11 cellular contexts compared by ENCODE assay signal in the genomic region with DNA sequence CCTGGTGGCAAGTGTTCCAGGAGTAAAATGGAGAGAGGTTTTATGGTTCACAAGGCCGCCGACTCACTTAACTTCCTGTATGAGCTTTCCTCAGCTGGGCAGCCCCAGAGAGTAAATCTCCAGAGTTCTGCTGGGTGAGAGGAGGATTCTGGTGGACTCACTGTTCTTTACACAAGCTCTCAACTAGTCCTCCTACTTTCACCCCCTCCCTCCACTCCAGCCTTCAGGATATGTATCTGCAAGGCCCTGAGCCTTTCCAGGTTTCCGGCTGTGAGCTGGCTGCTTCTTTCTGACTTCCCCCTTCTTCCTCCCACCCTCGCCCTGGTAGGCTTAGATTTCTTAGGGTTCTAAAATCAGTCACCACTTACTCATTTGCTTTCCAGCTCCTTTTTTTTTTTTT. TPM values are rescaled to one million over a fixed set of nuclear protein-coding genes. Genes with fewer than 3 reads are reported as not detected.
A peak's percentile ranks its signal among the peaks of the same experiment; 100 is the strongest.
DNase-seq lines count a peak whose midpoint lies in the region; ATAC-seq and TF ChIP-seq lines count a peak whose summit lies in the region.
"Had no signal": no experiment of that assay in that cellular context is flagged by ENCODE, and none has a peak within 500 bp of the region (broad histone marks: within the 10 kb centered on the region; RNA-seq: fewer than 3 reads in every experiment).

No MANE protein-coding gene starts in this region.

- H3K27ac Mint-ChIP-seq in naive thymus-derived CD8-positive, alpha-beta T cell: no peak overlapping the region

- H3K9me3 Mint-ChIP-seq in naive thymus-derived CD8-positive, alpha-beta T cell: no peaks in the 10 kb centered on the region
- H3K9me3 Mint-ChIP-seq: naive thymus-derived CD4-positive, alpha-beta T cell had no signal

- H3K4me3 Mint-ChIP-seq in naive thymus-derived CD8-positive, alpha-beta T cell: no peak overlapping the region
- H3K4me3 Mint-ChIP-seq: naive thymus-derived CD4-positive, alpha-beta T cell had no signal

- peaks cover 0 to 16% (median 0%) of the 10 kb centered on the region in 4 donors for H3K4me1 Mint-ChIP-seq in naive thymus-derived CD8-positive, alpha-beta T cell

- peaks cover 0 to 4% (median 0%) of the 10 kb centered on the region in 3 donors for H3K36me3 Mint-ChIP-seq in naive thymus-derived CD8-positive, alpha-beta T cell
- H3K36me3 Mint-ChIP-seq: naive thymus-derived CD4-positive, alpha-beta T cell had no signal

- DNase-seq in GM13977 (ENCODE audit: low spot score) (peak; percentile 6), UCSD-AML1 (lab: John Stamatoyannopoulos, UW; ENCODE audit: unreplicated experiment) (peak; percentile 62), kidney tubule cell (ENCODE audit: low spot score) (peak; percentile 9)
- no peak for DNase-seq in naive thymus-derived CD8-positive, alpha-beta T cell
- no peak for DNase-seq in effector CD4-positive, alpha-beta T cell
- DNase-seq: activated effector memory CD4-positive, alpha-beta T cell treated with anti-CD3 and anti-CD28 coated beads, Interleukin-2, amount 50 U/mL, for 16 hours; naive thymus-derived CD4-positive, alpha-beta T cell had no signal

- TF ChIP-seq CTCF in GM13977 (IDR thresholded peaks at IDR 0.05; ENCODE audit: extremely low read depth, insufficient read depth, missing control alignments): no peak

- POLR2A ChIA-PET in naive thymus-derived CD8-positive, alpha-beta T cell (lab: Charles Lee): no interaction called here

- peaks cover 0 to 3% (median 0%) of the 10 kb centered on the region in 5 donors for H3K27me3 Mint-ChIP-seq in naive thymus-derived CD8-positive, alpha-beta T cell

- peak; percentile 42 for ATAC-seq in HG02870 (IDR thresholded peaks at IDR 0.05; ENCODE audit: unreplicated experiment)
- no peak for ATAC-seq in GM18870 (IDR thresholded peaks at IDR 0.05; ENCODE audit: unreplicated experiment)
- no peak for ATAC-seq in naive thymus-derived CD8-positive, alpha-beta T cell
- no peak for ATAC-seq in GM18498 (IDR thresholded peaks at IDR 0.05; ENCODE audit: unreplicated experiment)
- ATAC-seq: HCT116; naive thymus-derived CD4-positive, alpha-beta T cell had no signal

- in situ Hi-C loops in GM13977 (cut with MboI; ENCODE audit: low pct_unique_long_range_greater_than_20kb, low sequenced_read_pairs, unreplicated experiment): no loop called here

RNA-seq across cellular contexts. Expression of gene EML6, which starts 34.0 kb away (rescaled TPM):
- total RNA-seq in naive thymus-derived CD8-positive, alpha-beta T cell: 1 to 10 TPM; 1.4 to 3.3 TPM
- polyA plus RNA-seq in naive thymus-derived CD8-positive, alpha-beta T cell: under 1 TPM in 1 of 3 donors, not detected in 2; 0.03 TPM
- polyA plus RNA-seq: naive thymus-derived CD4-positive, alpha-beta T cell had no signal

Comparison
In these comparisons a context has a peak if more than half of its experiments do, and no peak if none do; other contexts are left out.
1. DNase-seq: peak in GM13977 (single experiment), UCSD-AML1 (single experiment) and kidney tubule cell (single experiment); none in naive thymus-derived CD8-positive, alpha-beta T cell (0 of 10) and effector CD4-positive, alpha-beta T cell (single experiment).